Comparison of ENCODE assay signal across 23 cellular contexts in the genomic region with DNA sequence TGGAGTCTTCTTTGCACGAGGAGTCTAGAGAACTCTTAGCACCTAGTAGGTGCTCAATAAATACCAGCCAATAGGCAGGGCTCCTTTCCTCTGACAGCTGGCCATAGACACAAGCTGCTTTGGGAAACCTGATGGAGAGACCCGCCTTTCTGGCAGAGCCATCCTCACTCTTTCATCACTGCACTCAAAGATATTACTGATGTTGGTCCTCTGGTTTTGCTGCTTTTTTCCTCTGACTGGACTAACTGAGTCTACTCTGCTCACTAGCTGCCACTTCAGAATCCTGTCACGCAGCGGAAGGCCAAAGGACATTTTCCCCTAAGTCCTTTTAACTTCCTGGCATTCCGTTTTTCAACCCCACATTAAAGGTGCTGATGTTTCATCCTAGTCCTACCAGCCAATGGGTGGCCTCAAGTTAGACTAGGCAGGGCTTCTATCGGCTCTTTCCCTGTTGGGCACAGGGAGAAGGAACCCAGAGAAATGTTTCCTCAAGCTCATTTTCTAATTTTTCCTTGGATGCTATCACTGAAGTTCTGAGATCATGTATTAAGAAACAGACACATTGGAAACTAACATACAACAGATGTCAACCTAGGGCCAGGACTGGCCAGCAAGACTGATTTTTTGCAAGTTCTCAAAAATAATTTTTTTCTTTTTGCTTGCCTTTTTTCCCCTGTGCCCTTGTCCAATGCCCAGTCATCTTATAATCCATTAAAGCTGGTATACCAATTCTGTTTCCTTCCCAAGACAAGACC.
"Had no signal": no experiment of that assay in that cellular context is flagged by ENCODE, and none has a peak within 500 bp of the region (broad histone marks: within the 10 kb centered on the region; RNA-seq: fewer than 3 reads in every experiment).

No MANE protein-coding gene starts in this region.

- H3K4me3 ChIP-seq: cardiac muscle cell, dorsolateral prefrontal cortex, esophagus muscularis mucosa had no signal

- H3K27me3 ChIP-seq: cardiac muscle cell, dorsolateral prefrontal cortex, esophagus muscularis mucosa had no signal

- H3K9me3 ChIP-seq: esophagus muscularis mucosa, neutrophil had no signal

- H3K36me3 ChIP-seq: cardiac muscle cell, esophagus muscularis mucosa, neutrophil had no signal

- H3K36me3 Mint-ChIP-seq: natural killer cell had no signal

- H3K4me3 Mint-ChIP-seq: activated CD8-positive, alpha-beta memory T cell treated with anti-CD3 and anti-CD28 coated beads, Interleukin-2, amount 10 ng/mL, durations not matched to agents 7 days and 5 days; activated naive CD4-positive, alpha-beta T cell treated with anti-CD3 and anti-CD28 coated beads for 36 hours; activated naive CD8-positive, alpha-beta T cell treated with anti-CD3 and anti-CD28 coated beads, Interleukin-2, amount 50 U/mL, for 24 hours; endodermal cell; natural killer cell had no signal

- H3K27ac Mint-ChIP-seq: activated CD8-positive, alpha-beta memory T cell treated with anti-CD3 and anti-CD28 coated beads, Interleukin-2, amount 10 ng/mL, durations not matched to agents 7 days and 5 days; activated naive CD4-positive, alpha-beta T cell treated with anti-CD3 and anti-CD28 coated beads for 36 hours; activated naive CD8-positive, alpha-beta T cell treated with anti-CD3 and anti-CD28 coated beads, Interleukin-2, amount 50 U/mL, for 24 hours; activated T-helper 2 cell treated with anti-CD3 and anti-CD28 coated beads, Interferon-gamma antibody, Interleukin-2, Interleukin-4, amounts not matched to agents 10 μg/mL and 5 μg/mL and 100 μg/mL, durations not matched to agents 14 hours and 24 hours and 36 hours; endodermal cell; natural killer cell had no signal

- H3K4me1 ChIP-seq: parathyroid adenoma had no signal

- H3K27ac ChIP-seq: cardiac muscle cell, dorsolateral prefrontal cortex, neutrophil, parathyroid adenoma, VCaP had no signal

- H3K9me3 Mint-ChIP-seq: activated naive CD4-positive, alpha-beta T cell treated with anti-CD3 and anti-CD28 coated beads for 36 hours; activated naive CD8-positive, alpha-beta T cell treated with anti-CD3 and anti-CD28 coated beads, Interleukin-2, amount 50 U/mL, for 24 hours; activated T-helper 2 cell treated with anti-CD3 and anti-CD28 coated beads, Interferon-gamma antibody, Interleukin-2, Interleukin-4, amounts not matched to agents 10 μg/mL and 5 μg/mL and 100 μg/mL, durations not matched to agents 14 hours and 24 hours and 36 hours; endodermal cell; natural killer cell had no signal

- ATAC-seq: activated CD8-positive, alpha-beta memory T cell treated with anti-CD3 and anti-CD28 coated beads, Interleukin-2, amount 10 ng/mL, durations not matched to agents 7 days and 5 days; activated naive CD8-positive, alpha-beta T cell treated with anti-CD3 and anti-CD28 coated beads, Interleukin-2, amount 50 U/mL, for 24 hours; natural killer cell had no signal

- DNase-seq: activated CD4-positive, alpha-beta T cell treated with anti-CD3 and anti-CD28 coated beads for 1 hour; activated CD4-positive, alpha-beta T cell treated with anti-CD3 and anti-CD28 coated beads, Interleukin-2, amount 50 U/mL, for 4 hours; activated CD8-positive, alpha-beta memory T cell treated with anti-CD3 and anti-CD28 coated beads, Interleukin-2, amount 10 ng/mL, durations not matched to agents 7 days and 5 days; activated naive CD4-positive, alpha-beta T cell treated with anti-CD3 and anti-CD28 coated beads for 36 hours; activated naive CD8-positive, alpha-beta T cell treated with anti-CD3 and anti-CD28 coated beads, Interleukin-2, amount 50 U/mL, for 24 hours; activated T-cell treated with anti-CD3 and anti-CD28 coated beads, Interleukin-2, amount 50 U/mL, for 1 hour; dorsolateral prefrontal cortex; endodermal cell; foreskin melanocyte; natural killer cell; small intestine; stimulated activated CD4-positive, alpha-beta T cell treated with anti-CD3 and anti-CD28 coated beads, Interleukin-4, amount 100 ng/mL, for 24 hours; stimulated activated naive CD4-positive, alpha-beta T cell treated with Interleukin-2 at 50 U/mL for 16 hours; substantia nigra; T-helper 1 cell; T1000; trophoblast cell had no signal
